12 cellular contexts compared by ENCODE assay signal in the genomic region with DNA sequence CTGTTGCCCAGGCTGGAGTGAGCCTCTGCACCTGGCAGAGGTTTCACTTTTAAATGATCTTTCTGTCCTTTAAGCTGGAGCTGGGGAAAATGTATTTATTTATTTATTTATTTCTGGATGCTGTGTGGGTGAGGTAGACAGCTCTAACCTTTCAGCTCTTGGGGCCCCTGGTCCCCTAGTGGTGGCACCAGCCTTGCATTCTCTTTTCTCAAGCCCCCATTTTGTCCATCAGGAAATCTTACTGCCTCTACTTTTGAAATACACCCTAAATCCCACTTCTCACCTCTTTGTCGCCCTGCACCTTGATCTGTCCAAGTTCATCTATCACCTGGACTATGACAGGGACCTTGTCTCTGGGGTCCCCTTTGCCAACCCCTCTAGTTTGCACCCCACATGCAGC. TPM values are rescaled to one million over a fixed set of nuclear protein-coding genes. Genes with fewer than 3 reads are reported as not detected.
DNase-seq lines count a peak whose midpoint lies in the region; ATAC-seq, FAIRE-seq and TF ChIP-seq lines count a peak whose summit lies in the region.
"Had no signal": no experiment of that assay in that cellular context is flagged by ENCODE, and none has a peak within 500 bp of the region (broad histone marks: within the 10 kb centered on the region; RNA-seq: fewer than 3 reads in every experiment).

No MANE protein-coding gene starts in this region.

- H3K4me3 ChIP-seq in A673 (ENCODE audit: low read depth, low read length, poor library complexity, severe bottlenecking), result no peak overlapping the region
- H3K4me3 ChIP-seq in DND-41 (ENCODE audit: low read depth in 1 of 2, low read length in 2 of 2), result no peak overlapping the region
- no peak overlapping the region for H3K4me3 ChIP-seq in PC-9
- H3K4me3 ChIP-seq in fibroblast of the aortic adventitia (ENCODE audit: low read depth, low read length), result no peak overlapping the region
- no peak overlapping the region for H3K4me3 ChIP-seq in transverse colon
- H3K4me3 ChIP-seq: tibial nerve had no signal

- H3K4me2 ChIP-seq in DND-41 (ENCODE audit: insufficient read depth, low read length) (no peak overlapping the region), PC-9 (no peak overlapping the region)

- no peaks in the 10 kb centered on the region for H3K27me3 ChIP-seq in A673 (replicated peaks; ENCODE audit: insufficient read depth, low read depth, low read length, poor library complexity)
- no peaks in the 10 kb centered on the region for H3K27me3 ChIP-seq in DND-41 (ENCODE audit: insufficient read depth, low read length, poor library complexity)
- H3K27me3 ChIP-seq in PC-9 (ENCODE audit: insufficient read depth, low read depth), result no peaks in the 10 kb centered on the region
- no peaks in the 10 kb centered on the region for H3K27me3 ChIP-seq in transverse colon
- H3K27me3 ChIP-seq: tibial nerve had no signal

- H3K79me2 ChIP-seq in DND-41 (ENCODE audit: insufficient read depth, low read length) (peaks cover 34% of the 10 kb centered on the region), PC-9 (ENCODE audit: low read depth) (peaks cover 23% of the 10 kb centered on the region)

- BruUV-seq in A673 (replicated peaks; lab: Mats Ljungman, UMichigan) (no TSS peak), PC-9 (replicated peaks; lab: Mats Ljungman, UMichigan) (no TSS peak)

- in situ Hi-C loops in transverse colon (cut with MboI; ENCODE audit: low pct_ligation_motif_present in 1 of 4, low pct_unique_long_range_greater_than_20kb in 1 of 4, low sequenced_read_pairs in 3 of 4), result no loop called here

- FAIRE-seq in GM12891 (lab: Jason Lieb, UNC), result no peak

- H3K4me1 ChIP-seq in A673 (ENCODE audit: insufficient read depth, low read length, poor library complexity, severe bottlenecking), result peaks cover 6% of the 10 kb centered on the region
- peaks cover 23% of the 10 kb centered on the region for H3K4me1 ChIP-seq in DND-41 (ENCODE audit: insufficient read depth, low read length)
- H3K4me1 ChIP-seq in PC-9 (replicated peaks; ENCODE audit: insufficient read depth), result peaks cover 21% of the 10 kb centered on the region
- peaks cover 7 to 36% (median 19%) of the 10 kb centered on the region in 4 donors for H3K4me1 ChIP-seq in transverse colon

- H3K27ac ChIP-seq in A673 (ENCODE audit: low read depth, low read length, poor library complexity, severe bottlenecking) (no peak overlapping the region), DND-41 (ENCODE audit: low read length) (no peak overlapping the region), PC-9 (no peak overlapping the region), transverse colon (no peak overlapping the region)
- H3K27ac ChIP-seq: tibial nerve had no signal

- no peaks in the 10 kb centered on the region for H4K20me1 ChIP-seq in DND-41 (ENCODE audit: insufficient read depth, low read length)
- no peaks in the 10 kb centered on the region for H4K20me1 ChIP-seq in PC-9 (ENCODE audit: insufficient read depth)

- TF ChIP-seq POLR2A in GM12891 (IDR thresholded peaks at IDR 0.05; ENCODE audit: low read depth, low read length) (no peak), transverse colon (IDR thresholded peaks at IDR 0.05) (no peak)

- intact Hi-C loops in A673 (cut with micrococcal nuclease; ENCODE audit: unreplicated experiment), result no loop called here
- intact Hi-C loops in PC-9 (cut with micrococcal nuclease; ENCODE audit: unreplicated experiment), result no loop called here
- intact Hi-C loops in transverse colon (cut with DNase I; ENCODE audit: low total_unique reads), result no loop called here

- POLR2A ChIA-PET in A673 (lab: Charles Lee; ENCODE audit: low non-redundant PET), result no interaction called here
- POLR2A ChIA-PET in PC-9 (lab: Charles Lee; ENCODE audit: unreplicated experiment), result interaction anchor here (0.7 kb wide), 2 partner anchors 61 to 183 kb away, joined by 3 to 17 read pairs; no protein-coding TSS in a partner anchor

- no peak for TF ChIP-seq EP300 in transverse colon (IDR thresholded peaks at IDR 0.05; ENCODE audit: low read depth)

- H3K9ac ChIP-seq in DND-41 (ENCODE audit: low read depth, low read length), result no peak overlapping the region

- CTCF ChIA-PET in A673 (lab: Charles Lee) (no interaction called here), PC-9 (lab: Charles Lee) (interaction anchor here (0.6 to 0.7 kb wide), 3 partner anchors 15 to 1522 kb away, joined by 3 to 7 read pairs (median 4); no protein-coding TSS in a partner anchor)

- DNase-seq in A673 (ENCODE audit: low spot score) (no peak), DND-41 (no peak), PC-9 (no peak), fibroblast of the aortic adventitia (ENCODE audit: low read depth) (no peak), GM12891 (ENCODE audit: insufficient read length, low spot score) (no peak), MV-4-11 (lab: John Stamatoyannopoulos, UW) (no peak), transverse colon (no peak), HPDE6-E6E7 (ENCODE audit: extremely low spot score) (no peak)
- DNase-seq: head of caudate nucleus; KG1; stimulated activated CD4-positive, alpha-beta T cell treated with anti-CD3 and anti-CD28 coated beads, Interleukin-2, amount 100 ng/mL, for 48 hours had no signal

- H2AFZ ChIP-seq in DND-41 (ENCODE audit: low read depth, low read length) (no peak overlapping the region), PC-9 (no peak overlapping the region)

- H3K9me3 ChIP-seq in A673 (ENCODE audit: low read depth, low read length, poor library complexity, severe bottlenecking), result no peaks in the 10 kb centered on the region
- H3K9me3 ChIP-seq in DND-41 (ENCODE audit: insufficient read depth, low read length, severe bottlenecking), result no peaks in the 10 kb centered on the region
- H3K9me3 ChIP-seq in PC-9 (ENCODE audit: insufficient read depth, low read depth), result no peaks in the 10 kb centered on the region
- H3K9me3 ChIP-seq in transverse colon, result no peaks in the 10 kb centered on the region
- H3K9me3 ChIP-seq: tibial nerve had no signal

- H3K36me3 ChIP-seq in A673 (ENCODE audit: insufficient read depth, low read length, poor library complexity, severe bottlenecking) (no peaks in the 10 kb centered on the region), DND-41 (ENCODE audit: insufficient read depth, low read length) (peaks cover 3% of the 10 kb centered on the region), PC-9 (ENCODE audit: low read depth) (no peaks in the 10 kb centered on the region), transverse colon (no peaks in the 10 kb centered on the region)
- H3K36me3 ChIP-seq: tibial nerve had no signal

- peaks cover 5% of the 10 kb centered on the region; the same call in 1 of the 2 replicates for H3F3A ChIP-seq in PC-9 (ENCODE audit: insufficient read depth, low read depth)

- no peaks in the 10 kb centered on the region for H3K9me2 ChIP-seq in PC-9 (ENCODE audit: insufficient read depth)

- WGBS in transverse colon (ENCODE audit: low coverage in 1 of 2), 2 donors, result 84 to 100% methylated on average over 1 of the region's 1 CpG

- TF ChIP-seq CTCF in A673 (conservative IDR thresholded peaks at IDR 0.05; ENCODE audit: low read depth, low read length) (peak; percentile 31; the same call in 1 of the 2 replicates), DND-41 (IDR thresholded peaks at IDR 0.05; ENCODE audit: borderline replicate concordance, extremely low read depth, low read length, poor library complexity, severe bottlenecking) (peak; percentile 25), PC-9 (conservative IDR thresholded peaks at IDR 0.05) (0 out of 2 replicates have a peak, but pooled peaks have one; percentile 30), fibroblast of the aortic adventitia (IDR thresholded peaks at IDR 0.05; ENCODE audit: insufficient read depth, low read length) (peak; percentile 29), transverse colon (IDR thresholded peaks at IDR 0.05) (no peak)

- no peak for ATAC-seq in DND-41 (ENCODE audit: insufficient read depth, low read depth)

TF ChIP-seq in GM12891, 5 proteins besides CTCF, POLR2A, EP300 and RAD21:
- no peak for TF ChIP-seq SPI1 (IDR thresholded peaks at IDR 0.05; ENCODE audit: low read depth, low read length)
- TF ChIP-seq PAX5 (IDR thresholded peaks at IDR 0.05; ENCODE audit: insufficient read depth, low read length, severe bottlenecking), result no peak
- TF ChIP-seq POLR2AphosphoS5 (IDR thresholded peaks at IDR 0.05; ENCODE audit: low read depth, low read length), result no peak
- no peak for TF ChIP-seq POU2F2 (IDR thresholded peaks at IDR 0.05; ENCODE audit: low read depth, low read length)
- no peak for TF ChIP-seq TAF1 (IDR thresholded peaks at IDR 0.05; ENCODE audit: low read depth, low read length)

RNA-seq across cellular contexts. Expression of gene B9D2, which starts 2.1 kb away (rescaled TPM):
- 9.9 and 10.7 TPM in 2 replicates for total RNA-seq in A673 (2021)
- 8.0 and 10.8 TPM in 2 replicates for total RNA-seq in PC-9 (2021)
- total RNA-seq in fibroblast of the aortic adventitia (ENCODE audit: low replicate concordance), result 0.25 and 4.5 TPM in 2 replicates
- polyA plus RNA-seq in GM12891 (2012; ENCODE audit: low read depth, missing spikeins), result 8.1 TPM
- 1 to 10 TPM in 2 of 4 donors, not detected in 2; 6.4 to 9.3 TPM for total RNA-seq in transverse colon

RNA-seq across cellular contexts. Expression of gene TMEM91, which starts 10.2 kb away (rescaled TPM):
- 4.9 and 8.7 TPM in 2 replicates for total RNA-seq in A673 (2021)
- 21.9 and 31.0 TPM in 2 replicates for total RNA-seq in PC-9 (2021)
- total RNA-seq in fibroblast of the aortic adventitia (ENCODE audit: low replicate concordance), result 4.7 and 5.6 TPM in 2 replicates
- polyA plus RNA-seq in GM12891 (2012; ENCODE audit: low read depth, missing spikeins), result 7.1 TPM
- 10 to 100 TPM in 1 of 4 donors, 1 to 10 TPM in 2, not detected in 1; 4.8 to 11.4 (median 9.4) TPM for total RNA-seq in transverse colon

RNA-seq across cellular contexts. Expression of gene TGFB1, which starts 12.4 kb away (rescaled TPM):
- total RNA-seq in A673 (2021) (92.4 and 102 TPM in 2 replicates), PC-9 (2021) (67.9 and 74.9 TPM in 2 replicates), fibroblast of the aortic adventitia (ENCODE audit: low replicate concordance) (18.7 and 19.8 TPM in 2 replicates), transverse colon (10 to 100 TPM in 2 of 4 donors, 1 to 10 TPM in 2; 4.4 to 30.3 (median 9.7) TPM)
- 61.9 TPM for polyA plus RNA-seq in GM12891 (2012; ENCODE audit: low read depth, missing spikeins)

RNA-seq across cellular contexts. Expression of gene EXOSC5, which starts 31.1 kb away (rescaled TPM):
- total RNA-seq in A673 (2021) (35.0 and 43.1 TPM in 2 replicates), PC-9 (2021) (37.7 and 43.7 TPM in 2 replicates), fibroblast of the aortic adventitia (ENCODE audit: low replicate concordance) (12.1 and 14.6 TPM in 2 replicates), transverse colon (10 to 100 TPM in 3 of 4 donors, 1 to 10 TPM in 1; 4.0 to 20.6 (median 10.8) TPM)
- polyA plus RNA-seq in GM12891 (2012; ENCODE audit: low read depth, missing spikeins), result 95.3 TPM

RNA-seq across cellular contexts. Expression of gene BCKDHA, which starts 31.5 kb away (rescaled TPM):
- total RNA-seq in A673 (2021), result 14.7 and 15.9 TPM in 2 replicates
- total RNA-seq in PC-9 (2021), result 26.3 and 28.4 TPM in 2 replicates
- 3.5 and 15.3 TPM in 2 replicates for total RNA-seq in fibroblast of the aortic adventitia (ENCODE audit: low replicate concordance)
- 84.2 TPM for polyA plus RNA-seq in GM12891 (2012; ENCODE audit: low read depth, missing spikeins)
- total RNA-seq in transverse colon, result 10 to 100 TPM; 12.0 to 29.9 (median 20.9) TPM

Comparison
In these comparisons a context has a peak if more than half of its experiments do, and no peak if none do; other contexts are left out.
1. CTCF ChIP-seq: peak in A673 (single experiment), DND-41 (single experiment), PC-9 (single experiment) and fibroblast of the aortic adventitia (single experiment); none in transverse colon (0 of 5).